ENCODE assay signal across 23 cellular contexts in genomic region chrX:29530520-29530919, GRCh38.
DNase-seq lines count a peak whose midpoint lies in the region; ATAC-seq and TF ChIP-seq lines count a peak whose summit lies in the region.
"Had no signal": no experiment of that assay in that cellular context is flagged by ENCODE, and none has a peak within 500 bp of the region (broad histone marks: within the 10 kb centered on the region; RNA-seq: fewer than 3 reads in every experiment).

No MANE protein-coding gene starts in this region.

- CTCF ChIA-PET in MCF 10A (lab: Yijun Ruan, JAX), result no interaction called here

- no peak for TF ChIP-seq POLR2A in breast epithelium (IDR thresholded peaks at IDR 0.05)

- H3K27me3 Mint-ChIP-seq in MCF 10A (ENCODE audit: insufficient read depth, unreplicated experiment) (peaks cover 47% of the 10 kb centered on the region), T-helper 17 cell (no peaks in the 10 kb centered on the region)
- H3K27me3 Mint-ChIP-seq: activated CD4-positive, alpha-beta T cell treated with anti-CD3 and anti-CD28 coated beads for 36 hours; activated CD8-positive, alpha-beta memory T cell treated with anti-CD3 and anti-CD28 coated beads, Interleukin-2, amount 10 ng/mL, durations not matched to agents 7 days and 5 days had no signal

- peak; percentile 5 for DNase-seq in MCF 10A (ENCODE audit: unreplicated experiment)
- DNase-seq in breast epithelium (ENCODE audit: low spot score in 2 of 2), result no peak
- DNase-seq in amniotic epithelial cell (ENCODE audit: low read depth), result peak; percentile 93
- peak; percentile 70 for DNase-seq in fibroblast of pulmonary artery (ENCODE audit: low read depth)
- no peak for DNase-seq in T-helper 17 cell
- DNase-seq in activated CD8-positive, alpha-beta memory T cell treated with anti-CD3 and anti-CD28 coated beads for 24 hours, result no peak
- no peak for DNase-seq in Right ventricle myocardium inferior (ENCODE audit: missing footprints)
- DNase-seq: activated CD4-positive, alpha-beta T cell treated with anti-CD3 and anti-CD28 coated beads for 36 hours; activated CD8-positive, alpha-beta memory T cell treated with anti-CD3 and anti-CD28 coated beads, Interleukin-2, amount 10 ng/mL, durations not matched to agents 7 days and 5 days; activated effector memory CD4-positive, alpha-beta T cell treated with Interleukin-2 at 50 U/mL for 16 hours; amygdala; CD8-positive, alpha-beta T cell; DMS79; endodermal cell; mucosa of descending colon; NCI-H1105; NCI-H774; PC-9; testis had no signal

- H3K4me3 Mint-ChIP-seq in MCF 10A (ENCODE audit: unreplicated experiment) (no peak overlapping the region), T-helper 17 cell (no peak overlapping the region)
- H3K4me3 Mint-ChIP-seq: activated CD4-positive, alpha-beta T cell treated with anti-CD3 and anti-CD28 coated beads for 36 hours; activated CD8-positive, alpha-beta memory T cell treated with anti-CD3 and anti-CD28 coated beads, Interleukin-2, amount 10 ng/mL, durations not matched to agents 7 days and 5 days; CD8-positive, alpha-beta T cell; endodermal cell had no signal

- H3K9me3 Mint-ChIP-seq in MCF 10A (ENCODE audit: unreplicated experiment), result no peaks in the 10 kb centered on the region
- H3K9me3 Mint-ChIP-seq: CD8-positive, alpha-beta T cell; endodermal cell had no signal

- ATAC-seq in T-helper 17 cell (no peak), Right ventricle myocardium inferior (no peak), GM19035 (IDR thresholded peaks at IDR 0.05; ENCODE audit: unreplicated experiment) (no peak)
- ATAC-seq: activated CD4-positive, alpha-beta T cell treated with anti-CD3 and anti-CD28 coated beads for 36 hours; activated CD8-positive, alpha-beta memory T cell treated with anti-CD3 and anti-CD28 coated beads, Interleukin-2, amount 10 ng/mL, durations not matched to agents 7 days and 5 days; CD8-positive, alpha-beta T cell; K562; left lobe of liver; mucosa of descending colon had no signal

- no peak overlapping the region for H3K27ac ChIP-seq in breast epithelium
- H3K27ac ChIP-seq: HL-60, PC-9, testis had no signal

- no peak overlapping the region for H3K4me3 ChIP-seq in breast epithelium
- no peak overlapping the region for H3K4me3 ChIP-seq in fibroblast of pulmonary artery (replicated peaks; ENCODE audit: low read depth, low read length)
- H3K4me3 ChIP-seq: K562, mucosa of descending colon, PC-9, testis had no signal

- BruUV-seq in MCF 10A (replicated peaks; lab: Mats Ljungman, UMichigan), result no TSS peak

- POLR2A ChIA-PET in MCF 10A (lab: Yijun Ruan, JAX), result no interaction called here

- intact Hi-C loops in MCF 10A (cut with micrococcal nuclease), result no loop called here
- intact Hi-C loops in breast epithelium (cut with DNase I; ENCODE audit: low total_unique reads), result no loop called here
- intact Hi-C loops in Right ventricle myocardium inferior (cut with DNase I), result no loop called here

- H3K4me1 Mint-ChIP-seq in MCF 10A (ENCODE audit: insufficient read depth, unreplicated experiment) (peaks cover 4% of the 10 kb centered on the region), T-helper 17 cell (no peaks in the 10 kb centered on the region)
- H3K4me1 Mint-ChIP-seq: activated CD4-positive, alpha-beta T cell treated with anti-CD3 and anti-CD28 coated beads for 36 hours; activated CD8-positive, alpha-beta memory T cell treated with anti-CD3 and anti-CD28 coated beads, Interleukin-2, amount 10 ng/mL, durations not matched to agents 7 days and 5 days had no signal

- H3K36me3 ChIP-seq in breast epithelium, result no peaks in the 10 kb centered on the region

- no peaks in the 10 kb centered on the region for H3K4me1 ChIP-seq in breast epithelium
- H3K4me1 ChIP-seq: testis had no signal

- TF ChIP-seq CTCF in MCF 10A (IDR thresholded peaks at IDR 0.05; ENCODE audit: unreplicated experiment), result no peak
- no peak for TF ChIP-seq CTCF in breast epithelium (IDR thresholded peaks at IDR 0.05)
- TF ChIP-seq CTCF in fibroblast of pulmonary artery (IDR thresholded peaks at IDR 0.05; ENCODE audit: low read length, missing control alignments), result no peak

- H3K27ac Mint-ChIP-seq in MCF 10A (ENCODE audit: low read depth, unreplicated experiment) (no peak overlapping the region), T-helper 17 cell (no peak overlapping the region)
- H3K27ac Mint-ChIP-seq: activated CD4-positive, alpha-beta T cell treated with anti-CD3 and anti-CD28 coated beads for 36 hours; activated CD8-positive, alpha-beta memory T cell treated with anti-CD3 and anti-CD28 coated beads, Interleukin-2, amount 10 ng/mL, durations not matched to agents 7 days and 5 days; CD8-positive, alpha-beta T cell; endodermal cell had no signal

- H3K9me3 ChIP-seq in breast epithelium, result no peaks in the 10 kb centered on the region
- H3K9me3 ChIP-seq in T-helper 17 cell (ENCODE audit: control insufficient read depth, low read length, poor library complexity, severe bottlenecking), result peaks cover 4% of the 10 kb centered on the region
- H3K9me3 ChIP-seq: mucosa of descending colon, testis had no signal

- H3K27me3 ChIP-seq in breast epithelium, result peaks cover 0 to 10% of the 10 kb centered on the region in 2 donors
- H3K27me3 ChIP-seq: testis had no signal

- H3K36me3 Mint-ChIP-seq in MCF 10A (ENCODE audit: insufficient read depth, unreplicated experiment), result no peaks in the 10 kb centered on the region
- no peaks in the 10 kb centered on the region for H3K36me3 Mint-ChIP-seq in T-helper 17 cell (ENCODE audit: low read depth)
- H3K36me3 Mint-ChIP-seq: activated CD8-positive, alpha-beta memory T cell treated with anti-CD3 and anti-CD28 coated beads, Interleukin-2, amount 10 ng/mL, durations not matched to agents 7 days and 5 days; CD8-positive, alpha-beta T cell had no signal

Comparison
In these comparisons a context has a peak if more than half of its experiments do, and no peak if none do; other contexts are left out.
1. DNase-seq: peak in MCF 10A (single experiment), amniotic epithelial cell (single experiment) and fibroblast of pulmonary artery (single experiment); none in breast epithelium (0 of 2), T-helper 17 cell (0 of 3), activated CD8-positive, alpha-beta memory T cell treated with anti-CD3 and anti-CD28 coated beads for 24 hours (single experiment) and Right ventricle myocardium inferior (single experiment).